ENCODE assay signal across 18 cellular contexts in the genomic region with DNA sequence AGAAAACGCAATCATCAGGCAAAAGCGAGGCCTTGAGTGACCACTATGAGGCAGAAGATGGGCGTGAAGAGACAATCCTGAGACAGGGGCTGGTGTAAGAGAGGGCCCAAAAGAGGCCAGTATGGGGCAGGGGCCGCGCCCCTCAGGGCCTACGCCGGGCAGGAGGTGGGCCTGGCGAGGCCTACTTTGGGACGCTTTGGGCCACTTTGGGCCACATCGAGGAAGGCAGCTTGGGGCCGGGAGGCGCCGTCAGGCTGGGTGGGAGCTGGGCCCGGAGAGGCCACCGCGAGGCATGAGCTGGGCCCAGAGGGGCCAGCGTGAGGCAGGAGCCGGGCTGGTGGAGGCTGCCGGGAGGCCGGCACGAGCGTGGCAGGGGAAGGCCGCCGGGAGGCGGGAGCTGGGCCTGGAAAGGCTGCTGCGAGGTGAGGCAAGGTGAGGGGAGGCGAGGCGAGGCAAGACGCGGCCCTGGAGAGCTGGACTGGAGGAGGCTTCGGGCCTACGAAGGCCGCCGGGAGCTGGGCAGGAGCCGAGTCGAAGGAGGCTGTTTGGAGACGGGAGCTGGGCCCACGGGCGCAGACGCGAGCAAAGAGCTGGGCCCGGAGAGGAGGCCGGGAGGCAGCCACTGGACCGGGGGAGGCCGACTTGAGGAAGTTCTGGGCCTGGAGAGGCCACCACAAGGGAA.
DNase-seq lines count a peak whose midpoint lies in the region; ATAC-seq and TF ChIP-seq lines count a peak whose summit lies in the region.
"Had no signal": no experiment of that assay in that cellular context is flagged by ENCODE, and none has a peak within 500 bp of the region (broad histone marks: within the 10 kb centered on the region; RNA-seq: fewer than 3 reads in every experiment).

No MANE protein-coding gene starts in this region.

- H3K9me3 ChIP-seq in endodermal cell (ENCODE audit: control insufficient read depth, low read length) (peaks cover 4% of the 10 kb centered on the region), osteoblast (ENCODE audit: low read depth, low read length) (no peaks in the 10 kb centered on the region)

- TF ChIP-seq CTCF in endodermal cell (conservative IDR thresholded peaks at IDR 0.05) (no peak), osteoblast (IDR thresholded peaks at IDR 0.05; ENCODE audit: extremely low read depth, low read depth, low read length) (no peak), mesothelial cell of epicardium (IDR thresholded peaks at IDR 0.05; ENCODE audit: unreplicated experiment) (no peak)

- no peak overlapping the region for H2AFZ ChIP-seq in osteoblast (ENCODE audit: low read length)
- H2AFZ ChIP-seq: GM23248, PC-9 had no signal

- no peak overlapping the region for H3K27ac ChIP-seq in endodermal cell (ENCODE audit: low read depth, low read length)
- no peak overlapping the region for H3K27ac ChIP-seq in osteoblast (ENCODE audit: low read depth, low read length)
- H3K27ac ChIP-seq: BLaER1, GM23248, PC-9 had no signal

- no peaks in the 10 kb centered on the region for H4K20me1 ChIP-seq in osteoblast (ENCODE audit: insufficient read depth, low read length)
- H4K20me1 ChIP-seq: BLaER1 had no signal

- peaks cover 5 to 20% of the 10 kb centered on the region in 2 donors for H3K9me3 Mint-ChIP-seq in stimulated activated naive CD8-positive, alpha-beta T cell treated with anti-CD3 and anti-CD28 coated beads, Interleukin-15, amount 100 ng/mL, for 72 hours
- peaks cover 8% of the 10 kb centered on the region for H3K9me3 Mint-ChIP-seq in endodermal cell
- H3K9me3 Mint-ChIP-seq in mesothelial cell of epicardium: peaks cover 4% of the 10 kb centered on the region

- 93 to 94% methylated on average over 19 to 45 of the region's 45 CpGs for WGBS in endodermal cell (ENCODE audit: insufficient coverage in 1 of 2, insufficient read length in 1 of 2), 2 experiments

- peaks cover 6% of the 10 kb centered on the region for H3K36me3 ChIP-seq in endodermal cell (ENCODE audit: control insufficient read depth, insufficient read depth, low read length)
- no peaks in the 10 kb centered on the region for H3K36me3 ChIP-seq in osteoblast (ENCODE audit: insufficient read depth, low read length)

- H3K4me1 Mint-ChIP-seq in stimulated activated naive CD8-positive, alpha-beta T cell treated with anti-CD3 and anti-CD28 coated beads, Interleukin-15, amount 100 ng/mL, for 72 hours: peaks cover 10% of the 10 kb centered on the region
- H3K4me1 Mint-ChIP-seq in endodermal cell (no peaks in the 10 kb centered on the region), mesothelial cell of epicardium (no peaks in the 10 kb centered on the region)

- no peak for ATAC-seq in stimulated activated naive CD8-positive, alpha-beta T cell treated with anti-CD3 and anti-CD28 coated beads, Interleukin-15, amount 100 ng/mL, for 72 hours
- no peak for ATAC-seq in stimulated activated naive CD8-positive, alpha-beta T cell treated with anti-CD3 and anti-CD28 coated beads, Interleukin-15, Interleukin-2, amounts not matched to agents 100 U/mL and 50 U/mL, for 24 hours
- no peak for ATAC-seq in HG03196 (IDR thresholded peaks at IDR 0.05; ENCODE audit: unreplicated experiment)

- H3K4me3 Mint-ChIP-seq in stimulated activated naive CD8-positive, alpha-beta T cell treated with anti-CD3 and anti-CD28 coated beads, Interleukin-15, amount 100 ng/mL, for 72 hours: no peak overlapping the region
- H3K4me3 Mint-ChIP-seq in endodermal cell: no peak overlapping the region
- H3K4me3 Mint-ChIP-seq in mesothelial cell of epicardium: no peak overlapping the region
- H3K4me3 Mint-ChIP-seq: HFFc6 had no signal

- peak overlapping the region; percentile 35 to 67 for H3K27ac Mint-ChIP-seq in stimulated activated naive CD8-positive, alpha-beta T cell treated with anti-CD3 and anti-CD28 coated beads, Interleukin-15, amount 100 ng/mL, for 72 hours
- H3K27ac Mint-ChIP-seq in endodermal cell (no peak overlapping the region), mesothelial cell of epicardium (no peak overlapping the region)

- H3K36me3 Mint-ChIP-seq in endodermal cell (ENCODE audit: low read depth): peaks cover 25% of the 10 kb centered on the region
- peaks cover 35% of the 10 kb centered on the region for H3K36me3 Mint-ChIP-seq in mesothelial cell of epicardium

- H3K27me3 ChIP-seq in endodermal cell (ENCODE audit: control insufficient read depth, insufficient read depth, low read length, poor library complexity, severe bottlenecking) (no peaks in the 10 kb centered on the region), osteoblast (ENCODE audit: insufficient read depth, low read length) (no peaks in the 10 kb centered on the region)
- H3K27me3 ChIP-seq: BLaER1 had no signal

- H3K4me1 ChIP-seq in endodermal cell (ENCODE audit: control insufficient read depth, insufficient read depth, low read length): no peaks in the 10 kb centered on the region
- no peaks in the 10 kb centered on the region for H3K4me1 ChIP-seq in osteoblast (ENCODE audit: insufficient read depth, low read length)
- H3K4me1 ChIP-seq: BLaER1 had no signal

- DNase-seq in stimulated activated naive CD8-positive, alpha-beta T cell treated with anti-CD3 and anti-CD28 coated beads, Interleukin-15, amount 100 ng/mL, for 72 hours: no peak
- no peak for DNase-seq in stimulated activated naive CD8-positive, alpha-beta T cell treated with anti-CD3 and anti-CD28 coated beads, Interleukin-15, Interleukin-2, amounts not matched to agents 100 U/mL and 50 U/mL, for 24 hours
- DNase-seq in endodermal cell (peak; percentile 46), osteoblast (ENCODE audit: insufficient read length, low spot score, missing footprints) (peak; percentile 52), putamen (ENCODE audit: low spot score) (no peak), mesothelial cell of epicardium (ENCODE audit: low spot score in 2 of 2, unreplicated experiment in 2 of 2) (no peak), NCI-H2227 (lab: John Stamatoyannopoulos, UW; ENCODE audit: unreplicated experiment) (no peak)
- DNase-seq: DMS 273 treated with DMSO at 0.1 percent for 48 hours, GDM1, GM23248, HFFc6, NCI-H187 treated with DMSO at 0.1 percent for 48 hours, NCI-H2171 treated with DMSO at 0.1 percent for 48 hours, NCI-H510A treated with DMSO at 0.1 percent for 48 hours, NCI-H82, PC-9 had no signal

- H3K79me2 ChIP-seq in osteoblast (ENCODE audit: insufficient read depth, low read length): no peaks in the 10 kb centered on the region

- H3K9ac ChIP-seq in endodermal cell (ENCODE audit: extremely low read depth, low read length, poor library complexity, severe bottlenecking): no peak overlapping the region
- H3K9ac ChIP-seq: BLaER1, GM23248 had no signal

- no peak overlapping the region for H3K4me3 ChIP-seq in endodermal cell (ENCODE audit: low read length)
- H3K4me3 ChIP-seq in osteoblast (ENCODE audit: insufficient read depth, low read length): no peak overlapping the region
- H3K4me3 ChIP-seq: BLaER1, GM23248, PC-9 had no signal

- H3K4me2 ChIP-seq in osteoblast (ENCODE audit: insufficient read depth, low read length): no peak overlapping the region
- H3K4me2 ChIP-seq: BLaER1, PC-9 had no signal

- H3K27me3 Mint-ChIP-seq in stimulated activated naive CD8-positive, alpha-beta T cell treated with anti-CD3 and anti-CD28 coated beads, Interleukin-15, amount 100 ng/mL, for 72 hours: no peaks in the 10 kb centered on the region
- H3K27me3 Mint-ChIP-seq in endodermal cell (ENCODE audit: insufficient read depth): no peaks in the 10 kb centered on the region
- no peaks in the 10 kb centered on the region for H3K27me3 Mint-ChIP-seq in mesothelial cell of epicardium (ENCODE audit: low read depth)

Comparison
In these comparisons a context has a peak if more than half of its experiments do, and no peak if none do; other contexts are left out.
1. DNase-seq: peak in endodermal cell (single experiment) and osteoblast (single experiment); none in stimulated activated naive CD8-positive, alpha-beta T cell treated with anti-CD3 and anti-CD28 coated beads, Interleukin-15, amount 100 ng/mL, for 72 hours (0 of 2), stimulated activated naive CD8-positive, alpha-beta T cell treated with anti-CD3 and anti-CD28 coated beads, Interleukin-15, Interleukin-2, amounts not matched to agents 100 U/mL and 50 U/mL, for 24 hours (single experiment), putamen (single experiment), mesothelial cell of epicardium (0 of 2) and NCI-H2227 (single experiment).
2. H3K27ac Mint-ChIP-seq: peak in stimulated activated naive CD8-positive, alpha-beta T cell treated with anti-CD3 and anti-CD28 coated beads, Interleukin-15, amount 100 ng/mL, for 72 hours (2 of 2); none in endodermal cell (single experiment) and mesothelial cell of epicardium (single experiment).